In genomic region chr20:64264091-64264490, GRCh38 we compare ENCODE assay signal across 1 cellular context.
TF ChIP-seq lines count a peak whose summit lies in the region.

No MANE protein-coding gene starts in this region.

TF ChIP-seq in GM12878, 131 proteins besides CTCF, POLR2A, EP300 and RAD21:
- no peak for TF ChIP-seq NBN (IDR thresholded peaks at IDR 0.05)
- TF ChIP-seq SMARCA5 (IDR thresholded peaks at IDR 0.05), result no peak
- no peak for TF ChIP-seq TCF3 (IDR thresholded peaks at IDR 0.05; ENCODE audit: borderline replicate concordance, insufficient read depth, low read depth, low read length)
